In the genomic region with DNA sequence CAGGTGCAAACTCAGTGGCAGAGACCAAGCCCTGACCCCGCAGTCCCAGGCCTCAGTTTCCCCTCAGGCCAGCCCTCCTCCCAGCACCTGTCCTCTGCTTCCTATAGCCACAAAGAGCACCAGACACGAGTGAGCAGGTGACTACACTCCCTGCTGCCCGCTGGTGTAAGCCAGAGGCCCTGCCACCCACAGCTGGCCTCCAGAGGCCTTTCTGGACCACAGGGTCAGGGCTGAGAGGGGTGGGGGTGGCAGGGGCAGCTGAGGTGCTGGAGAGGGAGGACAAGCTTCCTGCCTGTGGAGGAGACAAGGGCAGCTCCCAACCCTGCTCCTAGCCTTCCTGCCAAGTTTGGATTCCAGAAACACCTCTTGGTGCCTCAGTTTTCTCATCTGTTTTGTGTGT, we compare ENCODE assay signal across 13 cellular contexts. TPM values are rescaled to one million over a fixed set of nuclear protein-coding genes. Genes with fewer than 3 reads are reported as not detected.
A peak's percentile ranks its signal among the peaks of the same experiment; 100 is the strongest.
DNase-seq lines count a peak whose midpoint lies in the region; ATAC-seq, FAIRE-seq and TF ChIP-seq lines count a peak whose summit lies in the region.
"Had no signal": no experiment of that assay in that cellular context is flagged by ENCODE, and none has a peak within 500 bp of the region (broad histone marks: within the 10 kb centered on the region; RNA-seq: fewer than 3 reads in every experiment).

No MANE protein-coding gene starts in this region.

- CTCF ChIA-PET in HCT116 (lab: Charles Lee) = interaction anchor here (2.9 to 3.8 kb wide), 3 partner anchors 10 to 110 kb away, joined by 22 to 151 read pairs (median 48); no protein-coding TSS in a partner anchor

- H3K36me3 Mint-ChIP-seq in astrocyte (ENCODE audit: low read depth, unreplicated experiment) = no peaks in the 10 kb centered on the region

- peaks cover 4 to 19% of the 10 kb centered on the region in 2 experiments; a peak in 2 of 4 replicates for H3K9me3 ChIP-seq in HCT116 (ENCODE audit: control insufficient read depth in 1 of 2, insufficient read depth in 1 of 2, low read depth in 1 of 2, low read length in 2 of 2)
- peaks cover 6% of the 10 kb centered on the region for H3K9me3 ChIP-seq in astrocyte (ENCODE audit: insufficient read depth, low read depth, low read length)
- H3K9me3 ChIP-seq in right lobe of liver = no peaks in the 10 kb centered on the region
- peaks cover 3 to 6% of the 10 kb centered on the region in 2 donors for H3K9me3 ChIP-seq in stomach smooth muscle (ENCODE audit: control insufficient read depth in 2 of 2, low read length in 2 of 2)

- no TSS peak for BruUV-seq in HCT116 (replicated peaks; lab: Mats Ljungman, UMichigan)

- H3K27ac ChIP-seq in HCT116 (ENCODE audit: low read depth, low read length) (peak overlapping the region; percentile 98), astrocyte (ENCODE audit: low read depth, low read length) (peak overlapping the region; percentile 99), right lobe of liver (peak overlapping the region in 2 of 3 donors; percentile 62 to 76), stomach smooth muscle (ENCODE audit: low read length) (peak overlapping the region; percentile 96)

- no peaks in the 10 kb centered on the region for H3K27me3 Mint-ChIP-seq in astrocyte (ENCODE audit: low read depth, unreplicated experiment)
- H3K27me3 Mint-ChIP-seq: activated CD4-positive, alpha-beta T cell treated with anti-CD3 and anti-CD28 coated beads for 36 hours had no signal

- H3K4me1 ChIP-seq in HCT116 (ENCODE audit: control insufficient read depth in 1 of 2, insufficient read depth in 2 of 2, low read length in 2 of 2) = peaks cover 31 to 46% of the 10 kb centered on the region in 2 experiments
- H3K4me1 ChIP-seq in astrocyte (ENCODE audit: insufficient read depth, low read length) = peaks cover 70% of the 10 kb centered on the region
- peaks cover 0 to 23% (median 12%) of the 10 kb centered on the region in 4 donors for H3K4me1 ChIP-seq in right lobe of liver
- H3K4me1 ChIP-seq in stomach smooth muscle (ENCODE audit: control insufficient read depth, insufficient read depth, low read length) = peaks cover 39% of the 10 kb centered on the region

- intact Hi-C loops in HCT116 (cut with micrococcal nuclease) (no loop called here), right lobe of liver (cut with DNase I) (loop anchor here (5.0 kb wide), 2 partner anchors 104 to 109 kb away; no protein-coding TSS in a partner anchor)

- H3K9me2 ChIP-seq in HCT116 (ENCODE audit: insufficient read depth) = no peaks in the 10 kb centered on the region

- H3K4me2 ChIP-seq in HCT116 (ENCODE audit: low read length) (peak overlapping the region; percentile 99; the same call in 1 of the 2 replicates), astrocyte (ENCODE audit: low read length) (peak overlapping the region; percentile 80)

- peaks cover 7% of the 10 kb centered on the region for H3K9me3 Mint-ChIP-seq in astrocyte (ENCODE audit: unreplicated experiment)

- H3K4me3 ChIP-seq in HCT116 (replicated peaks in 1 of 2; ENCODE audit: low read depth in 1 of 2, low read length in 2 of 2) (no peak overlapping the region), astrocyte (ENCODE audit: insufficient read depth, low read depth, low read length) (no peak overlapping the region), right lobe of liver (no peak overlapping the region), stomach smooth muscle (ENCODE audit: low read length in 2 of 2) (peak overlapping the region in 1 of 2 donors; percentile 57)

- TF ChIP-seq CTCF in HCT116 (IDR thresholded peaks at IDR 0.05 in 2 of 3, conservative IDR thresholded peaks at IDR 0.05 in 1 of 3; ENCODE audit: borderline replicate concordance in 1 of 3, insufficient read depth in 1 of 3, low read depth in 2 of 3, low read length in 2 of 3) (no peak), astrocyte (IDR thresholded peaks at IDR 0.05; ENCODE audit: insufficient read depth, low read depth, low read length) (no peak), right lobe of liver (IDR thresholded peaks at IDR 0.05) (no peak)

- H3K36me3 ChIP-seq in HCT116 (ENCODE audit: control insufficient read depth in 1 of 2, insufficient read depth in 2 of 2, low read length in 2 of 2) (no peaks in the 10 kb centered on the region), astrocyte (ENCODE audit: insufficient read depth, low read length) (no peaks in the 10 kb centered on the region), right lobe of liver (no peaks in the 10 kb centered on the region), stomach smooth muscle (ENCODE audit: control insufficient read depth in 2 of 2, insufficient read depth in 2 of 2, low read length in 2 of 2) (no peaks in the 10 kb centered on the region)

- ATAC-seq in HCT116 (no peak), right lobe of liver (no peak), HG03095 (IDR thresholded peaks at IDR 0.05; ENCODE audit: unreplicated experiment) (no peak), HG02623 (IDR thresholded peaks at IDR 0.05; ENCODE audit: unreplicated experiment) (no peak)
- ATAC-seq: activated CD4-positive, alpha-beta T cell treated with anti-CD3 and anti-CD28 coated beads for 36 hours; left colon had no signal

- H3K4me1 Mint-ChIP-seq in astrocyte (ENCODE audit: low read depth, unreplicated experiment) = no peaks in the 10 kb centered on the region

- peak overlapping the region; percentile 89 for H3K9ac ChIP-seq in HCT116 (ENCODE audit: low read length)
- H3K9ac ChIP-seq in astrocyte (ENCODE audit: low read length) = peak overlapping the region; percentile 94
- H3K9ac ChIP-seq in stomach smooth muscle (ENCODE audit: low read length in 2 of 2) = peak overlapping the region; percentile 62 to 80

- H4K20me1 ChIP-seq in HCT116 (ENCODE audit: insufficient read depth) (no peaks in the 10 kb centered on the region), astrocyte (ENCODE audit: insufficient read depth, low read length) (no peaks in the 10 kb centered on the region)

- H2AFZ ChIP-seq in HCT116 (ENCODE audit: low read depth, low read length, poor library complexity, severe bottlenecking) (no peak overlapping the region), astrocyte (ENCODE audit: low read depth, low read length) (peak overlapping the region; percentile 54)

- POLR2A ChIA-PET in HCT116 (lab: Charles Lee) = interaction anchor here (0.7 to 1.0 kb wide), 4 partner anchors 27 to 107 kb away, joined by 3 to 7 read pairs (median 4); no protein-coding TSS in a partner anchor

- H3K27me3 ChIP-seq in HCT116 (ENCODE audit: insufficient read depth, low read length) (no peaks in the 10 kb centered on the region), astrocyte (ENCODE audit: insufficient read depth, low read length) (no peaks in the 10 kb centered on the region), right lobe of liver (no peaks in the 10 kb centered on the region), stomach smooth muscle (ENCODE audit: control insufficient read depth in 1 of 2, insufficient read depth in 2 of 2, low read length in 2 of 2) (no peaks in the 10 kb centered on the region)

- no peak for DNase-seq in HCT116 (ENCODE audit: low read depth, low spot score)
- peak; percentile 54 for DNase-seq in astrocyte (ENCODE audit: low read depth)
- peak in 2 of 3 donors; percentile 13 to 47 for DNase-seq in right lobe of liver
- DNase-seq in T1000 (lab: John Stamatoyannopoulos, UW) = no peak
- DNase-seq in epidermal melanocyte (ENCODE audit: insufficient read length, low spot score) = no peak
- DNase-seq: activated CD4-positive, alpha-beta T cell treated with anti-CD3 and anti-CD28 coated beads for 36 hours; activated naive CD4-positive, alpha-beta T cell treated with anti-CD3 and anti-CD28 coated beads, Interleukin-2, amount 50 U/mL, for 16 hours; NCI-H187 treated with DMSO at 0.1 percent for 48 hours had no signal

- TF ChIP-seq POLR2A in HCT116 (IDR thresholded peaks at IDR 0.05; ENCODE audit: borderline replicate concordance, extremely low read depth, insufficient read depth, insufficient read length) (no peak), right lobe of liver (IDR thresholded peaks at IDR 0.05) (no peak)

- TF ChIP-seq RAD21 in HCT116 (IDR thresholded peaks at IDR 0.05; ENCODE audit: low read depth) = no peak

- no peaks in the 10 kb centered on the region for H3K79me2 ChIP-seq in HCT116 (ENCODE audit: insufficient read depth, low read length)
- H3K79me2 ChIP-seq in astrocyte (ENCODE audit: insufficient read depth, low read length) = peaks cover 19% of the 10 kb centered on the region

- FAIRE-seq in astrocyte (lab: Jason Lieb, UNC) = no peak
- FAIRE-seq: D721Med had no signal

- H3K4me3 Mint-ChIP-seq in astrocyte (ENCODE audit: unreplicated experiment) = no peak overlapping the region
- H3K4me3 Mint-ChIP-seq: activated CD4-positive, alpha-beta T cell treated with anti-CD3 and anti-CD28 coated beads for 36 hours had no signal

- H3K27ac Mint-ChIP-seq in astrocyte (ENCODE audit: unreplicated experiment) = no peak overlapping the region
- H3K27ac Mint-ChIP-seq: activated CD4-positive, alpha-beta T cell treated with anti-CD3 and anti-CD28 coated beads for 36 hours had no signal

- RAD21 ChIA-PET in HCT116 (lab: Charles Lee; ENCODE audit: low non-redundant PET in 1 of 2, low total read pairs in 2 of 2, uncharacterized antibody in 2 of 2, unreplicated experiment in 2 of 2) = interaction anchor here in 1 of 2 experiments (0.7 to 2.6 kb wide), 2 partner anchors 20 to 109 kb away, joined by 4 to 27 read pairs; no protein-coding TSS in a partner anchor

- WGBS in right lobe of liver (ENCODE audit: insufficient coverage, low coverage, low lambda C conversion rate, missing lambda C conversion rate) = no CpG with 5 or more reads among the region's 3 CpGs

TF ChIP-seq in HCT116, 20 proteins besides CTCF, POLR2A, EP300 and RAD21 (continues in another document):
- TF ChIP-seq EZH2 (IDR thresholded peaks at IDR 0.05) = no peak

RNA-seq across cellular contexts. Expression of a gene that starts 31.3 kb away (rescaled TPM):
- 10.5 TPM for total RNA-seq in HCT116 (2021; ENCODE audit: unreplicated experiment)
- 12.9 and 15.2 TPM in 2 replicates for polyA plus RNA-seq in HCT116 (2012)
- 1.6 and 1.7 TPM in 2 replicates for total RNA-seq in astrocyte
- total RNA-seq in right lobe of liver = under 1 TPM in 2 of 6 experiments, not detected in 4; 0.10 to 0.12 TPM
- total RNA-seq: activated CD4-positive, alpha-beta T cell treated with anti-CD3 and anti-CD28 coated beads for 36 hours; left colon had no signal

Comparison
In these comparisons a context has a peak if more than half of its experiments do, and no peak if none do; other contexts are left out.
1. DNase-seq: peak in astrocyte (single experiment) and right lobe of liver (2 of 3); none in HCT116 (single experiment), T1000 (single experiment) and epidermal melanocyte (single experiment).
2. Peak in every context shown above with its lines, with median percentiles within 50 percentile points of each other: H3K27ac ChIP-seq and H3K9ac ChIP-seq.